20 cellular contexts compared by ENCODE assay signal in genomic region chr4:76779740-76780459, GRCh38.
DNase-seq lines count a peak whose midpoint lies in the region; ATAC-seq and TF ChIP-seq lines count a peak whose summit lies in the region.
"Had no signal": no experiment of that assay in that cellular context is flagged by ENCODE, and none has a peak within 500 bp of the region (broad histone marks: within the 10 kb centered on the region; RNA-seq: fewer than 3 reads in every experiment).

No MANE protein-coding gene starts in this region.

- no peak overlapping the region for H3K4me3 Mint-ChIP-seq in nephron
- H3K4me3 Mint-ChIP-seq: activated naive CD4-positive, alpha-beta T cell treated with anti-CD3 and anti-CD28 coated beads, Interleukin-2, amount 50 U/mL, for 24 hours; B cell; immature natural killer cell; T-helper 17 cell had no signal

- DNase-seq in EL = peak; percentile 41
- DNase-seq in M059J (ENCODE audit: low read depth) = peak; percentile 70
- DNase-seq in choroid plexus epithelial cell (ENCODE audit: low read depth) = peak; percentile 78
- DNase-seq in aorta = no peak
- no peak for DNase-seq in RWPE1 (ENCODE audit: low spot score)
- no peak for DNase-seq in HPDE6-E6E7 (ENCODE audit: extremely low spot score)
- DNase-seq: central memory CD4-positive, alpha-beta T cell; DND-41; immature natural killer cell; Kasumi-1; midbrain; NCI-H2081; NCI-H748 treated with DMSO at 0.1 percent for 48 hours; T-helper 17 cell had no signal

- no peaks in the 10 kb centered on the region for H3K27me3 ChIP-seq in aorta (ENCODE audit: control insufficient read depth in 1 of 2, insufficient read depth in 2 of 2, low read length in 1 of 2)

- peaks cover 19% of the 10 kb centered on the region for H3K4me1 Mint-ChIP-seq in nephron
- H3K4me1 Mint-ChIP-seq: activated naive CD4-positive, alpha-beta T cell treated with anti-CD3 and anti-CD28 coated beads, Interleukin-2, amount 50 U/mL, for 24 hours; B cell; immature natural killer cell; T-helper 17 cell had no signal

- CTCF ChIA-PET in RWPE1 (lab: Yijun Ruan, JAX) = interaction anchor here (0.7 to 1.1 kb wide), 2 partner anchors 153 to 213 kb away, joined by 3 read pairs; no protein-coding TSS in a partner anchor

- peaks cover 87% of the 10 kb centered on the region for H3K36me3 Mint-ChIP-seq in nephron (ENCODE audit: low read depth)
- H3K36me3 Mint-ChIP-seq: activated naive CD4-positive, alpha-beta T cell treated with anti-CD3 and anti-CD28 coated beads, Interleukin-2, amount 50 U/mL, for 24 hours; immature natural killer cell had no signal

- H3K36me3 ChIP-seq in aorta (ENCODE audit: control insufficient read depth in 1 of 2, insufficient read depth in 2 of 2, low read length in 1 of 2) = peaks cover 4 to 5% of the 10 kb centered on the region in 2 donors

- no peaks in the 10 kb centered on the region for H3K9me3 ChIP-seq in aorta (ENCODE audit: control insufficient read depth, low read length)
- H3K9me3 ChIP-seq: HAP-1 had no signal

- H3K27me3 Mint-ChIP-seq in nephron (ENCODE audit: low read depth) = no peaks in the 10 kb centered on the region

- POLR2A ChIA-PET in RWPE1 (lab: Yijun Ruan, JAX; ENCODE audit: low non-redundant PET) = no interaction called here

- H3K27ac ChIP-seq in aorta (ENCODE audit: low read depth in 1 of 2, low read length in 2 of 2) = no peak overlapping the region
- H3K27ac ChIP-seq in RWPE1 = no peak overlapping the region
- H3K27ac ChIP-seq: HL-60 had no signal

- peak overlapping the region in 2 of 3 experiments; percentile 50 to 60 for H3K27ac Mint-ChIP-seq in nephron
- H3K27ac Mint-ChIP-seq: activated naive CD4-positive, alpha-beta T cell treated with anti-CD3 and anti-CD28 coated beads, Interleukin-2, amount 50 U/mL, for 24 hours; B cell; immature natural killer cell; T-helper 17 cell had no signal

- intact Hi-C loops in aorta (cut with DNase I) = loop anchor here in 1 of 2 donors (10.0 kb wide), 1 partner anchor 115 kb away; the partner anchor contains the start of gene SOWAHB

- WGBS in aorta, 2 donors = 66 to 71% methylated on average over 9 of the region's 9 CpGs

- peaks cover 0 to 3% of the 10 kb centered on the region in 2 donors for H3K4me1 ChIP-seq in aorta (ENCODE audit: control insufficient read depth in 1 of 2, insufficient read depth in 2 of 2, low read length in 2 of 2)

- TF ChIP-seq CTCF in choroid plexus epithelial cell (conservative IDR thresholded peaks at IDR 0.05; ENCODE audit: low read depth, low read length) = no peak
- no peak for TF ChIP-seq CTCF in nephron (IDR thresholded peaks at IDR 0.05; ENCODE audit: unreplicated experiment in 3 of 3)
- no peak for TF ChIP-seq CTCF in RWPE1 (conservative IDR thresholded peaks at IDR 0.05; ENCODE audit: low read depth)

- no peak overlapping the region for H3K4me3 ChIP-seq in choroid plexus epithelial cell (ENCODE audit: low read depth, low read length)
- no peak overlapping the region for H3K4me3 ChIP-seq in aorta (ENCODE audit: low read length in 2 of 2)
- H3K4me3 ChIP-seq: HAP-1 had no signal

- H3K9me3 Mint-ChIP-seq in nephron = peaks cover 10% of the 10 kb centered on the region
- H3K9me3 Mint-ChIP-seq: activated naive CD4-positive, alpha-beta T cell treated with anti-CD3 and anti-CD28 coated beads, Interleukin-2, amount 50 U/mL, for 24 hours had no signal

- no peak for ATAC-seq in aorta (ENCODE audit: low FRiP score)
- ATAC-seq in GM21381 (IDR thresholded peaks at IDR 0.05; ENCODE audit: unreplicated experiment) = no peak
- ATAC-seq: T-helper 17 cell had no signal

Comparison
In these comparisons a context has a peak if more than half of its experiments do, and no peak if none do; other contexts are left out.
1. DNase-seq: peak in EL (single experiment), M059J (single experiment) and choroid plexus epithelial cell (single experiment); none in aorta (0 of 2), RWPE1 (single experiment) and HPDE6-E6E7 (single experiment).